ENCODE assay signal across 22 cellular contexts in genomic region chr2:74138219-74138951, GRCh38.
"Had no signal": no experiment of that assay in that cellular context is flagged by ENCODE, and none has a peak within 500 bp of the region (broad histone marks: within the 10 kb centered on the region; RNA-seq: fewer than 3 reads in every experiment).

No MANE protein-coding gene starts in this region.

- H3K36me3 ChIP-seq: ovary had no signal

- H3K4me1 ChIP-seq: body of pancreas, lower lobe of right lung, psoas muscle, testis had no signal

- ATAC-seq: body of pancreas, left lobe of liver, psoas muscle, sciatic nerve had no signal

- H3K27me3 ChIP-seq: body of pancreas, ovary, testis had no signal

- DNase-seq: activated CD8-positive, alpha-beta memory T cell treated with anti-CD3 and anti-CD28 coated beads, Interleukin-2, amount 50 U/mL, for 4 hours; activated gamma-delta T cell treated with Interleukin-2 at 50 U/mL for 16 hours; anterior cingulate cortex; body of pancreas; effector CD4-positive, alpha-beta T cell; foreskin melanocyte; kidney; lower lobe of right lung; naive B cell; ovary; psoas muscle; small intestine; stimulated activated naive CD4-positive, alpha-beta T cell; T1000; testis had no signal

- H3K9me3 ChIP-seq: lower lobe of right lung, ovary, psoas muscle, testis had no signal

- H3K9me3 Mint-ChIP-seq: activated naive CD4-positive, alpha-beta T cell treated with anti-CD3 and anti-CD28 coated beads, Interleukin-2, amount 50 U/mL, for 24 hours; dendritic cell treated with granulocyte-macrophage colony-stimulating factor and Interleukin-4, amounts not matched to agents 40 ng/mL and 50 ng/mL, for 4 days; naive B cell; neural crest cell; type B pancreatic cell; WTC11 had no signal

- H3K27ac Mint-ChIP-seq: activated naive CD4-positive, alpha-beta T cell treated with anti-CD3 and anti-CD28 coated beads, Interleukin-2, amount 50 U/mL, for 24 hours; dendritic cell treated with granulocyte-macrophage colony-stimulating factor and Interleukin-4, amounts not matched to agents 40 ng/mL and 50 ng/mL, for 4 days; type B pancreatic cell; WTC11 had no signal

- FAIRE-seq: kidney, small intestine had no signal

- H3K4me3 ChIP-seq: body of pancreas, lower lobe of right lung, ovary, psoas muscle, testis had no signal

- H3K4me1 Mint-ChIP-seq: neural crest cell, WTC11 had no signal

- H3K27me3 Mint-ChIP-seq: activated naive CD4-positive, alpha-beta T cell treated with anti-CD3 and anti-CD28 coated beads, Interleukin-2, amount 50 U/mL, for 24 hours; dendritic cell treated with granulocyte-macrophage colony-stimulating factor and Interleukin-4, amounts not matched to agents 40 ng/mL and 50 ng/mL, for 4 days; naive B cell; type B pancreatic cell had no signal

- H3K4me3 Mint-ChIP-seq: activated naive CD4-positive, alpha-beta T cell treated with anti-CD3 and anti-CD28 coated beads, Interleukin-2, amount 50 U/mL, for 24 hours; dendritic cell treated with granulocyte-macrophage colony-stimulating factor and Interleukin-4, amounts not matched to agents 40 ng/mL and 50 ng/mL, for 4 days; neural crest cell; type B pancreatic cell; WTC11 had no signal

- H3K27ac ChIP-seq: body of pancreas, lower lobe of right lung, ovary, psoas muscle, testis had no signal
